ENCODE assay signal across 9 cellular contexts in genomic region chr19:10412257-10412977, GRCh38. TPM values are rescaled to one million over a fixed set of nuclear protein-coding genes. Genes with fewer than 3 reads are reported as not detected.
A peak's percentile ranks its signal among the peaks of the same experiment; 100 is the strongest.
DNase-seq lines count a peak whose midpoint lies in the region; ATAC-seq and FAIRE-seq lines count a peak whose summit lies in the region.
"Had no signal": no experiment of that assay in that cellular context is flagged by ENCODE, and none has a peak within 500 bp of the region (broad histone marks: within the 10 kb centered on the region; RNA-seq: fewer than 3 reads in every experiment).

No MANE protein-coding gene starts in this region.

- H3K9me3 Mint-ChIP-seq in CD8-positive, alpha-beta memory T cell = no peaks in the 10 kb centered on the region
- H3K9me3 Mint-ChIP-seq in activated CD4-positive, alpha-beta memory T cell treated with anti-CD3 and anti-CD28 coated beads for 36 hours = no peaks in the 10 kb centered on the region

- CTCF ChIA-PET in CD8-positive, alpha-beta memory T cell (lab: Charles Lee) = interaction anchor here (1.1 to 29.2 kb wide), 8 partner anchors 2 to 287 kb away, joined by 3 to 788 read pairs (median 4); partner anchors contain the start of genes CDC37, PDE4A and TYK2
- CTCF ChIA-PET in activated CD4-positive, alpha-beta memory T cell treated with anti-CD3 and anti-CD28 coated beads for 36 hours (lab: Charles Lee) = interaction anchor here (0.7 to 27.2 kb wide), 8 partner anchors 3 to 305 kb away, joined by 3 to 836 read pairs (median 4); partner anchors contain the start of genes CDC37, DNM2 and PDE4A

- H3K4me1 ChIP-seq in CD8-positive, alpha-beta memory T cell (ENCODE audit: insufficient read depth, low read length) = peaks cover 41% of the 10 kb centered on the region

- H3K9me3 ChIP-seq in CD8-positive, alpha-beta memory T cell (ENCODE audit: low read length) = no peaks in the 10 kb centered on the region

- H3K27ac ChIP-seq in CD8-positive, alpha-beta memory T cell (ENCODE audit: low read depth, low read length) = peak overlapping the region; percentile 76

- FAIRE-seq in GM19239 (lab: Jason Lieb, UNC) = peak; percentile 96
- FAIRE-seq: colon had no signal

- POLR2A ChIA-PET in CD8-positive, alpha-beta memory T cell (lab: Charles Lee) = interaction anchor here (0.6 to 1.3 kb wide), 11 partner anchors 9 to 314 kb away, joined by 3 to 8 read pairs (median 3); partner anchors contain the start of gene ILF3
- POLR2A ChIA-PET in activated CD4-positive, alpha-beta memory T cell treated with anti-CD3 and anti-CD28 coated beads for 36 hours (lab: Charles Lee) = interaction anchor here (0.6 to 2.2 kb wide), 4 partner anchors 9 to 153 kb away, joined by 3 to 5 read pairs (median 4); partner anchors contain the start of genes CDC37 and KRI1

- peak overlapping the region; percentile 41 to 85 (median 72) for H3K4me3 Mint-ChIP-seq in CD8-positive, alpha-beta memory T cell
- H3K4me3 Mint-ChIP-seq in activated CD4-positive, alpha-beta memory T cell treated with anti-CD3 and anti-CD28 coated beads for 36 hours = peak overlapping the region; percentile 35

- peak; percentile 49 for ATAC-seq in HG03108 (IDR thresholded peaks at IDR 0.05; ENCODE audit: unreplicated experiment)

- peak in 1 of 5 donors; percentile 60 for DNase-seq in CD8-positive, alpha-beta memory T cell
- DNase-seq in GM19239 (ENCODE audit: insufficient read length, low spot score) (no peak), midbrain (lab: John Stamatoyannopoulos, UW) (no peak), NCI-H2029 (lab: John Stamatoyannopoulos, UW) (no peak), HK-2 (ENCODE audit: unreplicated experiment) (no peak)
- peak; percentile 38 for DNase-seq in activated CD4-positive, alpha-beta memory T cell treated with anti-CD3 and anti-CD28 coated beads for 36 hours
- DNase-seq in stimulated activated CD4-positive, alpha-beta T cell treated with anti-CD3 and anti-CD28 coated beads, Interleukin-4, amount 100 ng/mL, for 1 hour = no peak

- H3K27me3 Mint-ChIP-seq in CD8-positive, alpha-beta memory T cell = peaks cover 2 to 4% of the 10 kb centered on the region in 2 donors
- H3K27me3 Mint-ChIP-seq in activated CD4-positive, alpha-beta memory T cell treated with anti-CD3 and anti-CD28 coated beads for 36 hours = peaks cover 6% of the 10 kb centered on the region

- H3K27ac Mint-ChIP-seq in CD8-positive, alpha-beta memory T cell = peak overlapping the region; percentile 71 to 94 (median 88)
- peak overlapping the region; percentile 85 for H3K27ac Mint-ChIP-seq in activated CD4-positive, alpha-beta memory T cell treated with anti-CD3 and anti-CD28 coated beads for 36 hours

- H3K4me3 ChIP-seq in CD8-positive, alpha-beta memory T cell (ENCODE audit: low read length) = no peak overlapping the region

- H3K4me1 Mint-ChIP-seq in CD8-positive, alpha-beta memory T cell = peaks cover 56 to 71% (median 65%) of the 10 kb centered on the region in 3 donors
- peaks cover 53% of the 10 kb centered on the region for H3K4me1 Mint-ChIP-seq in activated CD4-positive, alpha-beta memory T cell treated with anti-CD3 and anti-CD28 coated beads for 36 hours (ENCODE audit: low read depth)

- H3K27me3 ChIP-seq in CD8-positive, alpha-beta memory T cell (ENCODE audit: insufficient read depth, low read length, poor library complexity, severe bottlenecking) = peaks cover 6% of the 10 kb centered on the region

- intact Hi-C loops in activated CD4-positive, alpha-beta memory T cell treated with anti-CD3 and anti-CD28 coated beads for 36 hours (cut with micrococcal nuclease) = loop anchor here (1.0 to 5.0 kb wide), 2 partner anchors 16 to 240 kb away; partner anchors contain the start of gene ILF3

- no peaks in the 10 kb centered on the region for H3K36me3 ChIP-seq in CD8-positive, alpha-beta memory T cell (ENCODE audit: insufficient read depth, low read length)

- H3K36me3 Mint-ChIP-seq in CD8-positive, alpha-beta memory T cell = no peaks in the 10 kb centered on the region
- peaks cover 3% of the 10 kb centered on the region for H3K36me3 Mint-ChIP-seq in activated CD4-positive, alpha-beta memory T cell treated with anti-CD3 and anti-CD28 coated beads for 36 hours

RNA-seq across cellular contexts. Expression of gene PDE4A, which starts 7.9 kb away (rescaled TPM):
- total RNA-seq in CD8-positive, alpha-beta memory T cell = 10 to 100 TPM; 21.6 to 22.2 TPM
- polyA plus RNA-seq in CD8-positive, alpha-beta memory T cell = 7.5 TPM
- total RNA-seq in activated CD4-positive, alpha-beta memory T cell treated with anti-CD3 and anti-CD28 coated beads for 36 hours = 10 to 100 TPM; 15.7 to 17.5 TPM

RNA-seq across cellular contexts. Expression of gene CDC37, which starts 9.1 kb away (rescaled TPM):
- 100 to 1,000 TPM; 273 to 277 TPM for total RNA-seq in CD8-positive, alpha-beta memory T cell
- polyA plus RNA-seq in CD8-positive, alpha-beta memory T cell = 100 TPM
- total RNA-seq in activated CD4-positive, alpha-beta memory T cell treated with anti-CD3 and anti-CD28 coated beads for 36 hours = 100 to 1,000 TPM; 189 to 207 TPM

RNA-seq across cellular contexts. Expression of gene TYK2, which starts 32.0 kb away (rescaled TPM):
- 100 to 1,000 TPM; 210 to 212 TPM for total RNA-seq in CD8-positive, alpha-beta memory T cell
- polyA plus RNA-seq in CD8-positive, alpha-beta memory T cell = 74.4 TPM
- total RNA-seq in activated CD4-positive, alpha-beta memory T cell treated with anti-CD3 and anti-CD28 coated beads for 36 hours = 100 to 1,000 TPM; 168 to 186 TPM
